Comparison of ENCODE assay signal across 8 cellular contexts in the genomic region with DNA sequence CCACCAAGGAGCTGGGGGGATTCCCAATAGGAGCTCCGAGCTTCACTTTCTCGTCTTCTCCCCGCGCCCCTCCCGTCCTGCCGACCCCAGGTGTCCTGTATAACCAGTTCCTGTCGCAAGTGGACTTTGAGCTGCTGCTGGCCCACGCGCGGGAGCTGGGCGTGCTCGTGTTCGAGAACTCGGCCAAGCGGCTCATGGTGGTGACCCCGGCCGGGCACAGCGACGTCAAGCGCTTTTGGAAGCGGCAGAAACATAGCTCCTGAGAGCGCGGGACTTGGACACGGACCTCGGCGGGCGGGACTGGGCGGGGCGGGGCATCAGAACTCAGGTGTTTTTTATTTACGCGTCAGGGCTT. TPM values are rescaled to one million over a fixed set of nuclear protein-coding genes. Genes with fewer than 3 reads are reported as not detected.
DNase-seq lines count a peak whose midpoint lies in the region; ATAC-seq and TF ChIP-seq lines count a peak whose summit lies in the region.

No MANE protein-coding gene starts in this region.

- H3K79me2 ChIP-seq in Loucy (ENCODE audit: insufficient read depth, low read length), result peaks cover 27% of the 10 kb centered on the region
- peaks cover 9% of the 10 kb centered on the region for H3K79me2 ChIP-seq in osteoblast (ENCODE audit: insufficient read depth, low read length)

- H4K20me1 ChIP-seq in Loucy (ENCODE audit: insufficient read depth, low read length, poor library complexity, severe bottlenecking) (no peaks in the 10 kb centered on the region), osteoblast (ENCODE audit: insufficient read depth, low read length) (peaks cover 3% of the 10 kb centered on the region)

- ATAC-seq in HG03469 (IDR thresholded peaks at IDR 0.05; ENCODE audit: unreplicated experiment), result no peak
- ATAC-seq in HG02840 (IDR thresholded peaks at IDR 0.05; ENCODE audit: low FRiP score, unreplicated experiment), result no peak
- ATAC-seq in GM18858 (IDR thresholded peaks at IDR 0.05; ENCODE audit: unreplicated experiment), result no peak

- H2AFZ ChIP-seq in Loucy (ENCODE audit: low read length), result peak overlapping the region; percentile 94; the same call in 1 of the 2 replicates
- H2AFZ ChIP-seq in osteoblast (ENCODE audit: low read length), result peak overlapping the region; percentile 86

- DNase-seq in epithelial cell of esophagus (ENCODE audit: low read depth) (no peak), osteoblast (ENCODE audit: insufficient read length, low spot score, missing footprints) (peak; percentile 34), NCI-H1105 (lab: John Stamatoyannopoulos, UW) (no peak)

- H3F3A ChIP-seq in Loucy (ENCODE audit: low read depth), result no peaks in the 10 kb centered on the region

- H3K4me2 ChIP-seq in Loucy (ENCODE audit: low read depth, low read length, poor library complexity, severe bottlenecking) (peak overlapping the region; percentile 93), osteoblast (ENCODE audit: insufficient read depth, low read length) (peak overlapping the region; percentile 91)

- peak overlapping the region; percentile 32 for H3K27ac ChIP-seq in osteoblast (ENCODE audit: low read depth, low read length)

- no peaks in the 10 kb centered on the region for H3K27me3 ChIP-seq in Loucy (ENCODE audit: insufficient read depth, low read length, poor library complexity, severe bottlenecking)
- H3K27me3 ChIP-seq in osteoblast (ENCODE audit: insufficient read depth, low read length), result no peaks in the 10 kb centered on the region

- no peaks in the 10 kb centered on the region for H3K9me3 ChIP-seq in Loucy (ENCODE audit: insufficient read depth, low read depth, low read length)
- no peaks in the 10 kb centered on the region for H3K9me3 ChIP-seq in osteoblast (ENCODE audit: low read depth, low read length)

- no peak for TF ChIP-seq CTCF in Loucy (conservative IDR thresholded peaks at IDR 0.05; ENCODE audit: low read length)
- TF ChIP-seq CTCF in epithelial cell of esophagus (IDR thresholded peaks at IDR 0.05; ENCODE audit: insufficient read depth, low read depth, low read length, missing control alignments), result no peak
- TF ChIP-seq CTCF in osteoblast (IDR thresholded peaks at IDR 0.05; ENCODE audit: extremely low read depth, low read depth, low read length), result no peak

- peak overlapping the region; percentile 68; the same call in 1 of the 2 replicates for H3K4me3 ChIP-seq in GM08714 (ENCODE audit: low read length)
- H3K4me3 ChIP-seq in Loucy (ENCODE audit: low read length, poor library complexity, severe bottlenecking), result peak overlapping the region; percentile 88
- H3K4me3 ChIP-seq in epithelial cell of esophagus (ENCODE audit: low read length), result peak overlapping the region; percentile 29
- H3K4me3 ChIP-seq in osteoblast (ENCODE audit: insufficient read depth, low read length), result peak overlapping the region; percentile 71

- H3K9me2 ChIP-seq in Loucy (replicated peaks; ENCODE audit: low read depth, low read length), result no peaks in the 10 kb centered on the region

- peaks cover 30% of the 10 kb centered on the region for H3K4me1 ChIP-seq in Loucy (ENCODE audit: insufficient read depth, low read length, poor library complexity, severe bottlenecking)
- H3K4me1 ChIP-seq in osteoblast (ENCODE audit: insufficient read depth, low read length), result peaks cover 25% of the 10 kb centered on the region

- H3K36me3 ChIP-seq in Loucy (ENCODE audit: insufficient read depth, low read length) (no peaks in the 10 kb centered on the region; the same call in 1 of the 2 replicates), osteoblast (ENCODE audit: insufficient read depth, low read length) (peaks cover 51% of the 10 kb centered on the region)

- H3K9ac ChIP-seq in Loucy (ENCODE audit: low read depth, low read length, poor library complexity, severe bottlenecking), result no peak overlapping the region

RNA-seq across cellular contexts. Expression of gene VARS2, which starts 0.3 kb away (rescaled TPM):
- 14.5 and 15.6 TPM in 2 replicates for total RNA-seq in osteoblast

RNA-seq across cellular contexts. Expression of gene GTF2H4, which starts 5.7 kb away (rescaled TPM):
- total RNA-seq in osteoblast, result 8.8 and 10.9 TPM in 2 replicates

RNA-seq across cellular contexts. Expression of gene SFTA2, which starts 18.3 kb away (rescaled TPM):
- total RNA-seq in osteoblast, result not detected in 2 replicates

RNA-seq across cellular contexts. Expression of gene MUCL3, which starts 27.1 kb away (rescaled TPM):
- not detected in 2 replicates for total RNA-seq in osteoblast

RNA-seq across cellular contexts. Expression of gene DDR1, which starts 29.4 kb away (rescaled TPM):
- total RNA-seq in osteoblast, result 13.0 and 22.4 TPM in 2 replicates

Comparison
In these comparisons a context has a peak if more than half of its experiments do, and no peak if none do; other contexts are left out.
1. H3K4me3 ChIP-seq: peak in every context shown above with its lines; median percentile 88 in Loucy; 71 in osteoblast; 68 in GM08714; 29 in epithelial cell of esophagus.